ENCODE assay signal across 8 cellular contexts in the genomic region with DNA sequence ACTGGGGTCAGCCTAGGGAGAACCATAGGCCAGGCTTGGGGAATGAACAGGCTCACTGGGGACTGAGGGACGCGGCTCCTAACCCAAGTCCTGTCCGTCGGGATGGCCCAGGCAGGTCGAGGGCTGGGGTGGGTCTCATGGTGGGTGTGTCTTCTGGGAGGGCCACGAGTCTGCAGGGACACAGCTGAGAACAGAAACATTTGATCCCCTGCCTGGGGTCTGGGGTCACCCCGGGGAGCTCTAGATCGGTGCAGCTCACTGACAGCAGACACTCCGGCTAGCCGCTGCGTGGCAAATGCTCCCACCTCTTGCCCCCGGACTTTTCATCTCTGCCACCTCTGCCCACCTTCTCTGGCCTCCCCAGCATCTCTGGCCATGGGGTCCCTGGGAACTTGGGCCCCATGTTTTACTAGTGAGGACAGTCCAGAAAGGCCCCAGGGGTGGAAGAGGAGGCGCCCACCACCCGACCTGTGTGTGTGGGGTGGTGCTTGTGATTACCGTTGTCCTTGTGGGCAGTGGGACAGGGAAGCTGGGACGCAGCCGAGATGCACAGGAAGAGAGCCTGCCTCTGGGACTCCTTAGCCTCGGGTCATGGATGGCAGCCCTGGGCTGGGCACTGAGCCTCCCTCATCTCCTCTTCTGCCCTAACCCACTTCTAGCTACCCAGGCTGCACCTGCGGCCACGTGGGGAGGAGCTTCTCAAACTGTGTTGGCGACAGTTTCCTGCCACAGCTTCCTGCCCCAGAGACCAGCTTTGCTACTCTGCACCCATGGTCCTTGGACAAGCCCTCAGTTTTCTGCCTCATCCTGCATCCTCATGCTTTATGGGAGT.
DNase-seq lines count a peak whose midpoint lies in the region; ATAC-seq lines count a peak whose summit lies in the region.

No MANE protein-coding gene starts in this region.

- DNase-seq in T-helper 9 cell (peak; percentile 61), kidney tubule cell (ENCODE audit: low spot score) (no peak)
- DNase-seq in effector CD8-positive, alpha-beta T cell (lab: John Stamatoyannopoulos, UW), result peak; percentile 52
- peak; percentile 69 to 70 for DNase-seq in stimulated activated CD8-positive, alpha-beta memory T cell treated with anti-CD3 and anti-CD28 coated beads, Interleukin-7, amount 100 ng/mL, for 4 hours (ENCODE audit: low read depth in 2 of 2)

- peak; percentile 75 for ATAC-seq in GM21723 (IDR thresholded peaks at IDR 0.05; ENCODE audit: unreplicated experiment)
- no peak for ATAC-seq in GM18870 (IDR thresholded peaks at IDR 0.05; ENCODE audit: unreplicated experiment)
- ATAC-seq in GM21360 (IDR thresholded peaks at IDR 0.05; ENCODE audit: unreplicated experiment), result no peak
- ATAC-seq in HG02884 (IDR thresholded peaks at IDR 0.05; ENCODE audit: unreplicated experiment), result no peak
